In the genomic region with DNA sequence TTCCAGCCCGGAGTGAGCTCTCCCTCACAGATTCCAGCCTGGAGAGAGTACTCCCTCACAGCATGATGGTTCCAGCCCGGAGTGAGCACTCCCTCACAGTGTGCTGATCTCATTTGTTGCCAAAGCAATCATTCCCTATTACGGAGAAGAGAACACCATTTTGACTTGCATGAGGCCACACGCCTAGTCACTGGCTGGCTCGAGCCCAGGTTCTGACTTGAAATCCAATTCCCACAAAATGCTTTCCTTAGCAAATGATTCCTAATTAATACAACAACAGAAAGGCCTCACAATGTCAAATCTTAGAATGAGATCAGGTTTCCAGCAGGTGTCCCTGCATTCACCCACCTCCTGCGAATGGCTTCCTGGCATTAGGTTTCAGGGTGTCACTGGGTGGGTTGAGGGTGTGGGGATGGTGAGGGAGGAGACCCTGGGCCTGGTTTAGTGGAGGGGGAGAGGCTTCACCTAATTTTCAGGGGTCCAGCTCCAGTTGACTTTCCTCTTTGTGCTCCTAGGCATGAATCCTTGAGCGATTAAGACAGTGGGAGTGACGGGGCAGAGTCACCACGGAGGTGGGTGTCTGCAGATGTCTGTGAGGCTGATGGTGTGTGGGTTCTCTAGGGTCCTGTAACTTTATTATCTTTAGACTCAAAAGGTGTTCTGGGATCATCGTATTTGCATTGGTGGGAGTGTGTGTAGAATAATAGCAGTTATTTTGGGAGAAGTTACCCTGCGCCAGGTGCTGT, we compare ENCODE assay signal across 27 cellular contexts.
DNase-seq lines count a peak whose midpoint lies in the region; ATAC-seq and TF ChIP-seq lines count a peak whose summit lies in the region.
"Had no signal": no experiment of that assay in that cellular context is flagged by ENCODE, and none has a peak within 500 bp of the region (broad histone marks: within the 10 kb centered on the region; RNA-seq: fewer than 3 reads in every experiment).

No MANE protein-coding gene starts in this region.

- H3K4me1 ChIP-seq in GM23248 (ENCODE audit: insufficient read depth) (no peaks in the 10 kb centered on the region), neuronal stem cell (ENCODE audit: control insufficient read depth in 2 of 2, insufficient read depth in 1 of 2, low read depth in 1 of 2, low read length in 2 of 2) (no peaks in the 10 kb centered on the region)
- H3K4me1 ChIP-seq: ascending aorta had no signal

- no peak overlapping the region for H3K14ac ChIP-seq in neuronal stem cell (ENCODE audit: low read length)

- no peak overlapping the region for H3K9ac ChIP-seq in GM23248
- no peak overlapping the region for H3K9ac ChIP-seq in neuronal stem cell (ENCODE audit: low read depth, low read length, poor library complexity)
- H3K9ac ChIP-seq: BLaER1 had no signal

- H2BK12ac ChIP-seq in neuronal stem cell (ENCODE audit: low read length) = no peak overlapping the region

- in situ Hi-C loops in GM23248 (cut with MboI) = no loop called here

- no peak overlapping the region for H2BK5ac ChIP-seq in neuronal stem cell (ENCODE audit: low read length)

- peaks cover 17% of the 10 kb centered on the region for H3K9me3 Mint-ChIP-seq in glutamatergic neuron (ENCODE audit: unreplicated experiment)
- H3K9me3 Mint-ChIP-seq: activated T-helper 17 cell treated with anti-CD3 and anti-CD28 coated beads, Interleukin-2, amount 50 U/mL, for 72 hours; WTC11 had no signal

- H3K18ac ChIP-seq in neuronal stem cell (ENCODE audit: low read length) = no peak overlapping the region

- no peaks in the 10 kb centered on the region for H3F3A ChIP-seq in GM23248 (ENCODE audit: insufficient read depth)

- H2BK120ac ChIP-seq in neuronal stem cell (ENCODE audit: low read depth, low read length) = no peak overlapping the region

- peaks cover 31% of the 10 kb centered on the region for H3K4me1 Mint-ChIP-seq in glutamatergic neuron (ENCODE audit: low read depth, unreplicated experiment)
- H3K4me1 Mint-ChIP-seq: activated T-helper 17 cell treated with anti-CD3 and anti-CD28 coated beads, Interleukin-2, amount 50 U/mL, for 72 hours had no signal

- peak overlapping the region; percentile 40 for H3K27ac Mint-ChIP-seq in glutamatergic neuron (ENCODE audit: unreplicated experiment)
- H3K27ac Mint-ChIP-seq: activated naive CD8-positive, alpha-beta T cell; activated T-helper 17 cell treated with anti-CD3 and anti-CD28 coated beads, Interleukin-2, amount 50 U/mL, for 72 hours; WTC11 had no signal

- H3K27ac ChIP-seq in GM23248 (no peak overlapping the region), neuronal stem cell (replicated peaks; ENCODE audit: low read length) (no peak overlapping the region)
- H3K27ac ChIP-seq: ascending aorta, BLaER1 had no signal

- H4K20me1 ChIP-seq in GM23248 (ENCODE audit: insufficient read depth) = no peaks in the 10 kb centered on the region
- H4K20me1 ChIP-seq: BLaER1 had no signal

- no peaks in the 10 kb centered on the region for H3K36me3 Mint-ChIP-seq in glutamatergic neuron (ENCODE audit: unreplicated experiment)
- H3K36me3 Mint-ChIP-seq: activated naive CD8-positive, alpha-beta T cell; WTC11 had no signal

- no peak overlapping the region for H4K91ac ChIP-seq in neuronal stem cell (ENCODE audit: low read depth, low read length, poor library complexity)

- no peak for TF ChIP-seq CTCF in glutamatergic neuron (IDR thresholded peaks at IDR 0.05; ENCODE audit: partially characterized antibody, unreplicated experiment)

- H3K27me3 ChIP-seq in GM23248 (replicated peaks; ENCODE audit: insufficient read depth) (peaks cover 12% of the 10 kb centered on the region), neuronal stem cell (ENCODE audit: control insufficient read depth in 3 of 3, insufficient read depth in 3 of 3, low read depth in 1 of 3, low read length in 3 of 3) (no peaks in the 10 kb centered on the region)
- H3K27me3 ChIP-seq: ascending aorta, BLaER1 had no signal

- H3K4me2 ChIP-seq in GM23248 (ENCODE audit: unreplicated experiment) (no peak overlapping the region), neuronal stem cell (ENCODE audit: insufficient read depth, low read length, poor library complexity, severe bottlenecking) (no peak overlapping the region)
- H3K4me2 ChIP-seq: BLaER1, smooth muscle cell had no signal

- no peak overlapping the region for H3K4me3 Mint-ChIP-seq in glutamatergic neuron (ENCODE audit: unreplicated experiment)
- H3K4me3 Mint-ChIP-seq: activated naive CD8-positive, alpha-beta T cell; activated T-helper 17 cell treated with anti-CD3 and anti-CD28 coated beads, Interleukin-2, amount 50 U/mL, for 72 hours; WTC11 had no signal

- no peak overlapping the region for H3K4ac ChIP-seq in neuronal stem cell (ENCODE audit: low read length)

- H4K8ac ChIP-seq in neuronal stem cell (ENCODE audit: low read depth, low read length) = no peak overlapping the region

- H2BK15ac ChIP-seq in neuronal stem cell (ENCODE audit: low read length) = no peak overlapping the region

- H3K23ac ChIP-seq in neuronal stem cell (ENCODE audit: low read depth, low read length, poor library complexity) = no peak overlapping the region

- H3K9me2 ChIP-seq in GM23248 (ENCODE audit: insufficient read depth) = no peaks in the 10 kb centered on the region

- H3K4me3 ChIP-seq in GM23248 (no peak overlapping the region), neuronal stem cell (ENCODE audit: low read length in 2 of 2) (no peak overlapping the region)
- H3K4me3 ChIP-seq: ascending aorta, BLaER1, smooth muscle cell had no signal

- H2AFZ ChIP-seq in GM23248 = no peak overlapping the region
- no peak overlapping the region for H2AFZ ChIP-seq in neuronal stem cell (ENCODE audit: low read length)

- peaks cover 15% of the 10 kb centered on the region for H3K27me3 Mint-ChIP-seq in glutamatergic neuron (ENCODE audit: unreplicated experiment)

- no peaks in the 10 kb centered on the region for H3K36me3 ChIP-seq in GM23248 (ENCODE audit: low read depth)
- H3K36me3 ChIP-seq in neuronal stem cell (replicated peaks in 1 of 2; ENCODE audit: control insufficient read depth in 2 of 2, insufficient read depth in 2 of 2, low read length in 2 of 2) = no peaks in the 10 kb centered on the region
- H3K36me3 ChIP-seq: ascending aorta, BLaER1 had no signal

- no peaks in the 10 kb centered on the region for H3K9me3 ChIP-seq in GM23248 (ENCODE audit: low read depth)
- H3K9me3 ChIP-seq in neuronal stem cell (replicated peaks in 1 of 2; ENCODE audit: control insufficient read depth in 2 of 2, insufficient read depth in 1 of 2, low read depth in 1 of 2, low read length in 2 of 2) = peaks cover 0 to 3% of the 10 kb centered on the region in 2 donors
- H3K9me3 ChIP-seq: ascending aorta, BLaER1 had no signal

- 45 to 49% methylated on average over 11 of the region's 11 CpGs for WGBS in GM23248 (ENCODE audit: low coverage in 1 of 2, low lambda C conversion rate in 2 of 2, missing lambda C conversion rate in 2 of 2), 2 experiments
- WGBS in neuronal stem cell (ENCODE audit: extremely low coverage in 2 of 2, insufficient read length in 2 of 2, insufficient replicate concordance in 1 of 2), 2 donors = no CpG with 5 or more reads among the region's 11 CpGs

- DNase-seq in GM23248 (peak; percentile 32), NCI-H2029 (lab: John Stamatoyannopoulos, UW) (peak; percentile 75), NCI-H69 (lab: John Stamatoyannopoulos, UW) (peak; percentile 78), glutamatergic neuron (no peak), NCI-H1930 (lab: John Stamatoyannopoulos, UW) (no peak), neuronal stem cell (ENCODE audit: low spot score) (no peak)
- DNase-seq: ACHN; Calu3; central memory CD4-positive, alpha-beta T cell; dermis blood vessel endothelial cell; H7; Karpas-422; mesendoderm; NK-92 treated with Interleukin-12 subunit alpha and Interleukin-12 subunit beta, amount 100 ng/mL, for 24 hours; SIG-M5; substantia nigra; SW 1271; T1000 had no signal

- no peak for ATAC-seq in GM18909 (IDR thresholded peaks at IDR 0.05; ENCODE audit: poor library complexity, unreplicated experiment)
- ATAC-seq: activated T-helper 17 cell treated with anti-CD3 and anti-CD28 coated beads, Interleukin-2, amount 50 U/mL, for 72 hours; left lobe of liver; Panc1; WTC11 had no signal

- H3K79me2 ChIP-seq in GM23248 (ENCODE audit: insufficient read depth) = no peaks in the 10 kb centered on the region

- no peak overlapping the region for H2AK5ac ChIP-seq in neuronal stem cell (ENCODE audit: low read depth, low read length)

- no peaks in the 10 kb centered on the region for H3K79me1 ChIP-seq in neuronal stem cell (ENCODE audit: low read depth, low read length)

Comparison
In these comparisons a context has a peak if more than half of its experiments do, and no peak if none do; other contexts are left out.
1. DNase-seq: peak in GM23248 (single experiment), NCI-H2029 (single experiment) and NCI-H69 (single experiment); none in glutamatergic neuron (single experiment), NCI-H1930 (0 of 2) and neuronal stem cell (single experiment).